8 cellular contexts compared by ENCODE assay signal in genomic region chr14:53152909-53153701, GRCh38. TPM values are rescaled to one million over a fixed set of nuclear protein-coding genes. Genes with fewer than 3 reads are reported as not detected.
DNase-seq lines count a peak whose midpoint lies in the region; ATAC-seq and FAIRE-seq lines count a peak whose summit lies in the region.

Gene DDHD1 (minus strand): TSS chr14:53153323. CDS start chr14:53153098, 225 bp downstream.

- DNase-seq in DMS114 treated with DMSO at 0.1 percent for 48 hours (lab: John Stamatoyannopoulos, UW; ENCODE audit: unreplicated experiment) (peak; percentile 20), HuH-7.5 (ENCODE audit: low spot score) (peak; percentile 72), RCC 7860 (ENCODE audit: low spot score) (peak; percentile 22), activated T-helper 1 cell treated with Interleukin-2 at 50 U/mL for 16 hours (ENCODE audit: low read depth) (peak; percentile 81), fibroblast of gingiva (ENCODE audit: low read depth) (peak; percentile 77)
- peak; percentile 76 to 88 (median 85) for DNase-seq in naive thymus-derived CD4-positive, alpha-beta T cell
- DNase-seq in stimulated activated naive CD4-positive, alpha-beta T cell (lab: John Stamatoyannopoulos, UW) = peak; percentile 74 to 88 (median 80)

- H3K27me3 Mint-ChIP-seq in naive thymus-derived CD4-positive, alpha-beta T cell = no peaks in the 10 kb centered on the region

- H3K27ac ChIP-seq in naive thymus-derived CD4-positive, alpha-beta T cell (ENCODE audit: low read depth, low read length) = peak within 1 kb of the TSS; percentile 87

- H3K9me3 Mint-ChIP-seq in naive thymus-derived CD4-positive, alpha-beta T cell = peaks cover 0 to 5% (median 0%) of the 10 kb centered on the region in 11 donors

- H3K36me3 Mint-ChIP-seq in naive thymus-derived CD4-positive, alpha-beta T cell = peaks cover 0 to 27% (median 4%) of the 10 kb centered on the region in 5 donors

- no peaks in the 10 kb centered on the region for H3K9me3 ChIP-seq in naive thymus-derived CD4-positive, alpha-beta T cell (ENCODE audit: control insufficient read depth in 2 of 3, low read length in 3 of 3)

- intact Hi-C loops in naive thymus-derived CD4-positive, alpha-beta T cell (cut with micrococcal nuclease) = loop anchor here (1.0 to 10.0 kb wide), 25 partner anchors 24 to 1912 kb away; partner anchors contain the start of genes CDKN3 (in 2 of the 2), GNPNAT1 (in 2 of the 2), GPR137C (in 2 of the 2) and STYX (in 2 of the 2)

- no peak for FAIRE-seq in RCC 7860 (lab: Jason Lieb, UNC)

- ATAC-seq in GM21515 (IDR thresholded peaks at IDR 0.05; ENCODE audit: unreplicated experiment) = peak; percentile 68
- peak; percentile 95 for ATAC-seq in naive thymus-derived CD4-positive, alpha-beta T cell

- H3K4me3 Mint-ChIP-seq in naive thymus-derived CD4-positive, alpha-beta T cell = peak within 1 kb of the TSS; percentile 95 to 100 (median 98)

- POLR2A ChIA-PET in naive thymus-derived CD4-positive, alpha-beta T cell (lab: Charles Lee) = interaction anchor here (0.6 to 3.0 kb wide), 17 partner anchors 11 to 601 kb away, joined by 3 to 65 read pairs (median 4); partner anchors contain the start of genes ERO1A, GNPNAT1, GPR137C and TXNDC16

- H3K4me1 Mint-ChIP-seq in naive thymus-derived CD4-positive, alpha-beta T cell = peaks cover 34 to 55% (median 51%) of the 10 kb centered on the region in 7 donors

- H3K36me3 ChIP-seq in naive thymus-derived CD4-positive, alpha-beta T cell (ENCODE audit: control insufficient read depth in 2 of 3, insufficient read depth in 3 of 3, low read length in 3 of 3) = peaks cover 0 to 10% (median 0%) of the 10 kb centered on the region in 3 experiments

- H3K4me1 ChIP-seq in naive thymus-derived CD4-positive, alpha-beta T cell (ENCODE audit: control insufficient read depth in 2 of 2, insufficient read depth in 2 of 2, low read length in 2 of 2) = peaks cover 32 to 34% of the 10 kb centered on the region in 2 donors

- CTCF ChIA-PET in naive thymus-derived CD4-positive, alpha-beta T cell (lab: Charles Lee) = interaction anchor here (1.3 to 3.0 kb wide), 4 partner anchors 10 to 97 kb away, joined by 4 to 13 read pairs (median 6); no protein-coding TSS in a partner anchor

- H3K4me3 ChIP-seq in naive thymus-derived CD4-positive, alpha-beta T cell (ENCODE audit: low read length) = peak within 1 kb of the TSS; percentile 86

- no peaks in the 10 kb centered on the region for H3K27me3 ChIP-seq in naive thymus-derived CD4-positive, alpha-beta T cell (ENCODE audit: control insufficient read depth in 2 of 2, insufficient read depth in 2 of 2, low read length in 2 of 2)

- peak within 1 kb of the TSS; percentile 94 to 99 (median 98) for H3K27ac Mint-ChIP-seq in naive thymus-derived CD4-positive, alpha-beta T cell

RNA-seq across cellular contexts. Expression of gene DDHD1, which starts in this region (rescaled TPM):
- total RNA-seq in naive thymus-derived CD4-positive, alpha-beta T cell = 100 to 1,000 TPM in 1 of 5 experiments, 10 to 100 TPM in 4; 46.7 to 103 (median 55.5) TPM
- 1 to 10 TPM; 6.7 to 7.0 TPM for polyA plus RNA-seq in naive thymus-derived CD4-positive, alpha-beta T cell

Comparison
In these comparisons a context has a peak if more than half of its experiments do, and no peak if none do; other contexts are left out.
1. Peak in every context shown above with its lines: DNase-seq, ATAC-seq, H3K4me3 ChIP-seq and H3K27ac ChIP-seq.
2. DNase-seq: peak in every context shown above with its lines; median percentile 85 in naive thymus-derived CD4-positive, alpha-beta T cell; 81 in activated T-helper 1 cell treated with Interleukin-2 at 50 U/mL for 16 hours; 80 in stimulated activated naive CD4-positive, alpha-beta T cell; 77 in fibroblast of gingiva; 72 in HuH-7.5; 22 in RCC 7860; 20 in DMS114 treated with DMSO at 0.1 percent for 48 hours.